Comparison of ENCODE assay signal across 20 cellular contexts in the genomic region with DNA sequence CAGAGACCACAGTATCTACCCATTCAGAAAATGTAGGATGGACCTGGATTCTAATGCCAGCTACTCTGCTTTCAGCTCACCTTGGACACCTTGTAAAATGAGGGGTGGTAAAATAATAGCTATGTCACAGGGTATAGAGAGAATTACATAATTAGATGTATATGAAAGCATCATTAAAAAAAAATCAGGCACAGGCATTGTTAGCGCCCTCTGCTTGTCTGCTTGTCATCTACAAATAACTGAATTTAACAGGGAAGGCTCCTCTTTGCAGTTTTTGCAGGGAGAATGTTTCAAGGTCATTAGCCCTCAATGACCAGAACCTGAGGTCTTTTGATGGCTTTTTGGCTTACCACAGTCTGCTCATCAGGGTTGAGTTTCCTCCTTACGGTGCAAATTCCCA. TPM values are rescaled to one million over a fixed set of nuclear protein-coding genes. Genes with fewer than 3 reads are reported as not detected.
DNase-seq lines count a peak whose midpoint lies in the region; ATAC-seq and TF ChIP-seq lines count a peak whose summit lies in the region.
"Had no signal": no experiment of that assay in that cellular context is flagged by ENCODE, and none has a peak within 500 bp of the region (broad histone marks: within the 10 kb centered on the region; RNA-seq: fewer than 3 reads in every experiment).

No MANE protein-coding gene starts in this region.

- peak overlapping the region; percentile 96 for H3K27ac ChIP-seq in DOHH2 (ENCODE audit: low read depth, low read length)
- H3K27ac ChIP-seq: BLaER1 treated with 17β-estradiol and CSF1 and Interleukin-3, amounts not matched to agents 10 nM and 100 nM; parathyroid adenoma; stomach; uterus had no signal

- peak overlapping the region; percentile 23; the same call in 1 of the 2 replicates for H3K27ac Mint-ChIP-seq in WTC11

- no peak overlapping the region for H3K4me3 Mint-ChIP-seq in WTC11

- no peaks in the 10 kb centered on the region for H4K20me1 ChIP-seq in DOHH2 (ENCODE audit: control insufficient read depth, insufficient read depth, low read depth, low read length)

- H3K36me3 ChIP-seq in DOHH2 (ENCODE audit: control insufficient read depth, low read length): peaks cover 68% of the 10 kb centered on the region
- H3K36me3 ChIP-seq: uterus had no signal

- peaks cover 16% of the 10 kb centered on the region for H3K4me1 Mint-ChIP-seq in WTC11

- H3K9me2 ChIP-seq in DOHH2 (replicated peaks; ENCODE audit: control insufficient read depth, low read length): no peaks in the 10 kb centered on the region

- peak overlapping the region; percentile 88 for H3K4me2 ChIP-seq in DOHH2 (ENCODE audit: low read length)
- H3K4me2 ChIP-seq: BLaER1 treated with 17β-estradiol and CSF1 and Interleukin-3, amounts not matched to agents 10 nM and 100 nM; smooth muscle cell had no signal

- peak overlapping the region; percentile 77 for H3K4me3 ChIP-seq in DOHH2 (ENCODE audit: low read length)
- H3K4me3 ChIP-seq: BLaER1 treated with 17β-estradiol and CSF1 and Interleukin-3, amounts not matched to agents 10 nM and 100 nM; mucosa of descending colon; smooth muscle cell; stomach; uterus had no signal

- DNase-seq in Kasumi-1 (lab: John Stamatoyannopoulos, UW): peak; percentile 11 to 34
- no peak for DNase-seq in WTC11 (ENCODE audit: low spot score)
- peak; percentile 38 for DNase-seq in myocyte (ENCODE audit: low read depth)
- DNase-seq in NCI-H1436 (lab: John Stamatoyannopoulos, UW): no peak
- DNase-seq in GM20000 (ENCODE audit: low spot score): no peak
- DNase-seq in midbrain (lab: John Stamatoyannopoulos, UW): no peak
- DNase-seq: activated T-cell treated with anti-CD3 and anti-CD28 coated beads, Interleukin-2, amount 50 U/mL, for 48 hours; DMS79 treated with DMSO at 0.1 percent for 48 hours; kidney glomerular epithelial cell; mucosa of descending colon; NCI-H2029 treated with DMSO at 0.1 percent for 48 hours; NCI-H69; stomach; T1000; uterus had no signal

- TF ChIP-seq CTCF in DOHH2 (IDR thresholded peaks at IDR 0.05; ENCODE audit: low read depth, low read length, poor library complexity, severe bottlenecking) (peak; percentile 81), WTC11 (IDR thresholded peaks at IDR 0.05) (no peak), GM20000 (IDR thresholded peaks at IDR 0.05; ENCODE audit: extremely low read depth, missing control alignments) (no peak)

- no peaks in the 10 kb centered on the region for H3K27me3 ChIP-seq in DOHH2 (ENCODE audit: control insufficient read depth, low read length)
- H3K27me3 ChIP-seq: BLaER1 treated with 17β-estradiol and CSF1 and Interleukin-3, amounts not matched to agents 10 nM and 100 nM; stomach; uterus had no signal

- peaks cover 97% of the 10 kb centered on the region for H3K4me1 ChIP-seq in DOHH2 (ENCODE audit: control insufficient read depth, low read length)
- H3K4me1 ChIP-seq: parathyroid adenoma, uterus had no signal

- H3F3A ChIP-seq in DOHH2 (ENCODE audit: control insufficient read depth, insufficient read depth): peaks cover 29% of the 10 kb centered on the region

- H3K79me2 ChIP-seq in DOHH2 (ENCODE audit: control insufficient read depth, low read length): peaks cover 67% of the 10 kb centered on the region
- H3K79me2 ChIP-seq: parathyroid adenoma had no signal

- POLR2A ChIA-PET in WTC11 (lab: Charles Lee): no interaction called here

- H3K36me3 Mint-ChIP-seq in WTC11: peaks cover 56% of the 10 kb centered on the region

- H3K9me3 Mint-ChIP-seq in WTC11: no peaks in the 10 kb centered on the region

- CTCF ChIA-PET in WTC11 (lab: Charles Lee): interaction anchor here (2.0 kb wide), 1 partner anchor 134 kb away, joined by 5 read pairs; no protein-coding TSS in a partner anchor

- H3K9me3 ChIP-seq in DOHH2 (ENCODE audit: control insufficient read depth, insufficient read depth, low read length): no peaks in the 10 kb centered on the region
- H3K9me3 ChIP-seq: BLaER1 treated with 17β-estradiol and CSF1 and Interleukin-3, amounts not matched to agents 10 nM and 100 nM; mucosa of descending colon; stomach; uterus had no signal

- no peaks in the 10 kb centered on the region for H3K27me3 Mint-ChIP-seq in WTC11 (ENCODE audit: low read depth)

- ATAC-seq in WTC11 (no peak), HG02759 (IDR thresholded peaks at IDR 0.05; ENCODE audit: unreplicated experiment) (no peak)

TF ChIP-seq in WTC11, 78 proteins besides CTCF, POLR2A, EP300 and RAD21:
- TF ChIP-seq, protein P1, sequence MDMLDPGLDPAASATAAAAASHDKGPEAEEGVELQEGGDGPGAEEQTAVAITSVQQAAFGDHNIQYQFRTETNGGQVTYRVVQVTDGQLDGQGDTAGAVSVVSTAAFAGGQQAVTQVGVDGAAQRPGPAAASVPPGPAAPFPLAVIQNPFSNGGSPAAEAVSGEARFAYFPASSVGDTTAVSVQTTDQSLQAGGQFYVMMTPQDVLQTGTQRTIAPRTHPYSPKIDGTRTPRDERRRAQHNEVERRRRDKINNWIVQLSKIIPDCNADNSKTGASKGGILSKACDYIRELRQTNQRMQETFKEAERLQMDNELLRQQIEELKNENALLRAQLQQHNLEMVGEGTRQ (CRISPR knock-in tag; IDR thresholded peaks at IDR 0.05): no peak

RNA-seq across cellular contexts. Expression of gene GPR21, which starts 58.0 kb away (rescaled TPM):
- total RNA-seq in WTC11 (2021): 0.63 to 0.66 TPM in 2 of 3 replicates, not detected in the other
- 0.42 TPM in 1 of 2 replicates, not detected in the other for total RNA-seq in myocyte
- polyA plus RNA-seq in myocyte (2012): 0.25 TPM
- polyA plus RNA-seq: smooth muscle cell, stomach had no signal

Comparison
In these comparisons a context has a peak if more than half of its experiments do, and no peak if none do; other contexts are left out.
1. DNase-seq: peak in Kasumi-1 (2 of 2) and myocyte (single experiment); none in WTC11 (single experiment), NCI-H1436 (single experiment), GM20000 (single experiment) and midbrain (single experiment).